ENCODE assay signal across 13 cellular contexts in genomic region chr16:84613408-84614071, GRCh38. TPM values are rescaled to one million over a fixed set of nuclear protein-coding genes. Genes with fewer than 3 reads are reported as not detected.
DNase-seq lines count a peak whose midpoint lies in the region; ATAC-seq, FAIRE-seq and TF ChIP-seq lines count a peak whose summit lies in the region.
"Had no signal": no experiment of that assay in that cellular context is flagged by ENCODE, and none has a peak within 500 bp of the region (broad histone marks: within the 10 kb centered on the region; RNA-seq: fewer than 3 reads in every experiment).

No MANE protein-coding gene starts in this region.

- 0 out of 2 replicates have a peak, but pooled peaks cover 2% of the 10 kb centered on the region for H3F3A ChIP-seq in GM23338 (replicated peaks; ENCODE audit: low read depth)

- H3K36me3 Mint-ChIP-seq in CD14-positive monocyte (peaks cover 80 to 85% of the 10 kb centered on the region in 2 donors), GM23338 (ENCODE audit: low read depth) (peaks cover 26% of the 10 kb centered on the region), astrocyte (ENCODE audit: low read depth, unreplicated experiment) (peaks cover 28% of the 10 kb centered on the region)
- peaks cover 16% of the 10 kb centered on the region for H3K36me3 Mint-ChIP-seq in natural killer cell treated with Interleukin-12 subunit alpha and Interleukin-12 subunit beta and Interleukin-15 and Interleukin-18, amount 100 ng/mL, for 72 hours

- H3K4me1 ChIP-seq in GM23338 (ENCODE audit: insufficient read depth) (peaks cover 7% of the 10 kb centered on the region), astrocyte (ENCODE audit: insufficient read depth, low read length) (peaks cover 17% of the 10 kb centered on the region)

- no peak for FAIRE-seq in astrocyte (lab: Jason Lieb, UNC)
- FAIRE-seq: endothelial cell of umbilical vein had no signal

- H3K9me3 ChIP-seq in astrocyte (ENCODE audit: insufficient read depth, low read depth, low read length), result no peaks in the 10 kb centered on the region
- H3K9me3 ChIP-seq: left ventricle myocardium inferior had no signal

- H3K4me3 ChIP-seq in GM23338, result no peak overlapping the region
- no peak overlapping the region for H3K4me3 ChIP-seq in astrocyte (ENCODE audit: insufficient read depth, low read depth, low read length)
- H3K4me3 ChIP-seq: left ventricle myocardium inferior had no signal

- no peak for TF ChIP-seq CTCF in CD14-positive monocyte (IDR thresholded peaks at IDR 0.05)
- TF ChIP-seq CTCF in GM23338 (conservative IDR thresholded peaks at IDR 0.05; ENCODE audit: low read depth in 2 of 2), result no peak
- TF ChIP-seq CTCF in astrocyte (IDR thresholded peaks at IDR 0.05; ENCODE audit: insufficient read depth, low read depth, low read length), result no peak

- H3K79me2 ChIP-seq in GM23338 (replicated peaks; ENCODE audit: insufficient read depth) (peaks cover 85% of the 10 kb centered on the region), astrocyte (ENCODE audit: insufficient read depth, low read length) (peaks cover 91% of the 10 kb centered on the region)

- H3K36me3 ChIP-seq in GM23338 (ENCODE audit: insufficient read depth), result no peaks in the 10 kb centered on the region; the same call in 1 of the 2 replicates
- H3K36me3 ChIP-seq in astrocyte (ENCODE audit: insufficient read depth, low read length), result peaks cover 26% of the 10 kb centered on the region
- H3K36me3 ChIP-seq: left ventricle myocardium inferior had no signal

- DNase-seq in CD14-positive monocyte (ENCODE audit: low spot score) (no peak), GM23338 (ENCODE audit: low spot score) (no peak), astrocyte (ENCODE audit: low read depth) (no peak)
- no peak for DNase-seq in natural killer cell treated with Interleukin-12 subunit alpha and Interleukin-12 subunit beta and Interleukin-15 and Interleukin-18, amount 100 ng/mL, for 72 hours (ENCODE audit: low spot score)
- no peak for DNase-seq in stimulated activated naive CD4-positive, alpha-beta T cell treated with Interleukin-2 at 50 U/mL for 16 hours (lab: John Stamatoyannopoulos, UW)
- no peak for DNase-seq in stimulated activated CD4-positive, alpha-beta T cell treated with anti-CD3 and anti-CD28 coated beads, Interleukin-2, amount 100 ng/mL, for 48 hours
- DNase-seq: brain microvascular endothelial cell, COR-L47, left ventricle myocardium inferior, MM.1S had no signal

- H3K4me3 Mint-ChIP-seq in CD14-positive monocyte, result peak overlapping the region; percentile 32 to 98
- H3K4me3 Mint-ChIP-seq in GM23338, result no peak overlapping the region
- H3K4me3 Mint-ChIP-seq in astrocyte (ENCODE audit: unreplicated experiment), result no peak overlapping the region
- H3K4me3 Mint-ChIP-seq in natural killer cell treated with Interleukin-12 subunit alpha and Interleukin-12 subunit beta and Interleukin-15 and Interleukin-18, amount 100 ng/mL, for 72 hours, result peak overlapping the region; percentile 43

- H2AFZ ChIP-seq in GM23338 (no peak overlapping the region), astrocyte (ENCODE audit: low read depth, low read length) (no peak overlapping the region)

- H3K27me3 ChIP-seq in GM23338 (ENCODE audit: insufficient read depth), result peaks cover 13% of the 10 kb centered on the region
- no peaks in the 10 kb centered on the region for H3K27me3 ChIP-seq in astrocyte (ENCODE audit: insufficient read depth, low read length)
- H3K27me3 ChIP-seq: brain microvascular endothelial cell had no signal

- ATAC-seq in GM23338, result no peak
- no peak for ATAC-seq in natural killer cell treated with Interleukin-12 subunit alpha and Interleukin-12 subunit beta and Interleukin-15 and Interleukin-18, amount 100 ng/mL, for 72 hours
- no peak for ATAC-seq in HG02938 (IDR thresholded peaks at IDR 0.05; ENCODE audit: unreplicated experiment)
- ATAC-seq in HG03135 (IDR thresholded peaks at IDR 0.05; ENCODE audit: unreplicated experiment), result no peak

- H3K27ac ChIP-seq in GM23338 (ENCODE audit: low read depth) (peak overlapping the region; percentile 63; the same call in 1 of the 2 replicates), astrocyte (ENCODE audit: low read depth, low read length) (no peak overlapping the region)
- H3K27ac ChIP-seq: brain microvascular endothelial cell, left ventricle myocardium inferior had no signal

- no peak overlapping the region for H3K9ac ChIP-seq in astrocyte (ENCODE audit: low read length)

- intact Hi-C loops in CD14-positive monocyte (cut with micrococcal nuclease), result no loop called here

- H3K27ac Mint-ChIP-seq in CD14-positive monocyte (peak overlapping the region; percentile 44 to 98 (median 82)), GM23338 (no peak overlapping the region), astrocyte (ENCODE audit: unreplicated experiment) (peak overlapping the region; percentile 59)
- peak overlapping the region in 1 of 2 donors; percentile 10 for H3K27ac Mint-ChIP-seq in natural killer cell treated with Interleukin-12 subunit alpha and Interleukin-12 subunit beta and Interleukin-15 and Interleukin-18, amount 100 ng/mL, for 72 hours

- H3K9me3 Mint-ChIP-seq in CD14-positive monocyte (peaks cover 15 to 24% (median 18%) of the 10 kb centered on the region in 7 donors), GM23338 (no peaks in the 10 kb centered on the region; the same call in 2 of the 3 replicates), astrocyte (ENCODE audit: unreplicated experiment) (no peaks in the 10 kb centered on the region)
- no peaks in the 10 kb centered on the region for H3K9me3 Mint-ChIP-seq in natural killer cell treated with Interleukin-12 subunit alpha and Interleukin-12 subunit beta and Interleukin-15 and Interleukin-18, amount 100 ng/mL, for 72 hours

- no peaks in the 10 kb centered on the region for H3K9me2 ChIP-seq in GM23338 (ENCODE audit: insufficient read depth)

- H4K20me1 ChIP-seq in GM23338 (replicated peaks; ENCODE audit: insufficient read depth) (peaks cover 42% of the 10 kb centered on the region), astrocyte (ENCODE audit: insufficient read depth, low read length) (peaks cover 91% of the 10 kb centered on the region)

- H3K27me3 Mint-ChIP-seq in CD14-positive monocyte (ENCODE audit: low read depth in 3 of 3) (no peaks in the 10 kb centered on the region), GM23338 (ENCODE audit: insufficient read depth, low read depth, poor library complexity) (peaks cover 15% of the 10 kb centered on the region), astrocyte (ENCODE audit: low read depth, unreplicated experiment) (no peaks in the 10 kb centered on the region)
- peaks cover 17 to 23% of the 10 kb centered on the region in 2 donors for H3K27me3 Mint-ChIP-seq in natural killer cell treated with Interleukin-12 subunit alpha and Interleukin-12 subunit beta and Interleukin-15 and Interleukin-18, amount 100 ng/mL, for 72 hours

- H3K4me2 ChIP-seq in GM23338, result no peak overlapping the region
- peak overlapping the region; percentile 94 for H3K4me2 ChIP-seq in astrocyte (ENCODE audit: low read length)

- H3K4me1 Mint-ChIP-seq in CD14-positive monocyte (peaks cover 75% of the 10 kb centered on the region), GM23338 (peaks cover 33% of the 10 kb centered on the region), astrocyte (ENCODE audit: low read depth, unreplicated experiment) (peaks cover 37% of the 10 kb centered on the region)
- H3K4me1 Mint-ChIP-seq in natural killer cell treated with Interleukin-12 subunit alpha and Interleukin-12 subunit beta and Interleukin-15 and Interleukin-18, amount 100 ng/mL, for 72 hours (ENCODE audit: low read depth in 2 of 2), result peaks cover 45 to 63% of the 10 kb centered on the region in 2 donors

TF ChIP-seq in GM23338, 12 proteins besides CTCF, POLR2A, EP300 and RAD21:
- TF ChIP-seq CREB1 (CRISPR knock-in tag; IDR thresholded peaks at IDR 0.05; ENCODE audit: low read depth) (no peak), JUNB (IDR thresholded peaks at IDR 0.05; ENCODE audit: unreplicated experiment) (no peak), ETS1 (IDR thresholded peaks at IDR 0.05) (no peak)

RNA-seq across cellular contexts. Expression of gene COTL1, which starts 4.3 kb away (rescaled TPM):
- polyA plus RNA-seq in CD14-positive monocyte, result 1,000 to 10,000 TPM; 1,643 to 1,843 TPM
- 111 and 117 TPM in 2 replicates for total RNA-seq in GM23338 (2014; rRNA removed; shearing (Covaris generic))
- 165 and 166 TPM in 2 replicates for polyA plus RNA-seq in GM23338 (2016; fragmentation: Nextera tagmentation; extraction: Ambion mirVana)
- total RNA-seq in astrocyte, result 300 and 359 TPM in 2 replicates
- total RNA-seq in natural killer cell treated with Interleukin-12 subunit alpha and Interleukin-12 subunit beta and Interleukin-15 and Interleukin-18, amount 100 ng/mL, for 72 hours, result 100 to 1,000 TPM; 128 to 154 TPM

RNA-seq across cellular contexts. Expression of gene KLHL36, which starts 34.8 kb away (rescaled TPM):
- 10 to 100 TPM; 12.1 to 14.2 TPM for polyA plus RNA-seq in CD14-positive monocyte
- total RNA-seq in GM23338 (2014; rRNA removed; shearing (Covaris generic)), result 54.6 and 70.4 TPM in 2 replicates
- 13.4 and 15.5 TPM in 2 replicates for polyA plus RNA-seq in GM23338 (2016; fragmentation: Nextera tagmentation; extraction: Ambion mirVana)
- total RNA-seq in astrocyte, result 46.3 and 49.0 TPM in 2 replicates
- total RNA-seq in natural killer cell treated with Interleukin-12 subunit alpha and Interleukin-12 subunit beta and Interleukin-15 and Interleukin-18, amount 100 ng/mL, for 72 hours, result 10 to 100 TPM; 35.9 to 48.6 TPM

Comparison
In these comparisons a context has a peak if more than half of its experiments do, and no peak if none do; other contexts are left out.
1. H3K4me3 Mint-ChIP-seq: peak in CD14-positive monocyte (2 of 2) and natural killer cell treated with Interleukin-12 subunit alpha and Interleukin-12 subunit beta and Interleukin-15 and Interleukin-18, amount 100 ng/mL, for 72 hours (single experiment); none in GM23338 (single experiment) and astrocyte (single experiment).